Comparison of ENCODE assay signal across 23 cellular contexts in the genomic region with DNA sequence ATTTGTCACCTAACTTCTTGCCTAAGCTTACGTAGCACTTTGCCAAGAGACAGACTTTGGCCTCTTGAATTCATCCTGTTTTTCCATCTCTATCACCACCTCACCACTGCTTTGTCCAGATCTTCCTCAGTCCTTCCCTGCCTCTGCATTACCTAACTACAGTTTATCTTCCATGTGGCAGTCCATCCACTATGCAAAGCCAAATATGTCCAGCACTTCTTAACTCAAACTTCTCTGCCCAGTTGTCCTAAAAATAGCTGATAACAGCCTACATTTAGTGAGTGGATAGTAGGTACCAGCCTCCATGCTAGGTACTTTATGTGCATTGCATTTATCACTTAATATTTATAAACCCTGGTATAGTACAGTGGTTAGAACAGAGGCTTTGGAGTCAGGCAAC.
"Had no signal": no experiment of that assay in that cellular context is flagged by ENCODE, and none has a peak within 500 bp of the region (broad histone marks: within the 10 kb centered on the region; RNA-seq: fewer than 3 reads in every experiment).

No MANE protein-coding gene starts in this region.

- H3K36me3 ChIP-seq: breast epithelium, cardiac muscle cell had no signal

- H3K27ac ChIP-seq: ascending aorta, breast epithelium, cardiac muscle cell, coronary artery, dorsolateral prefrontal cortex had no signal

- DNase-seq: activated CD4-positive, alpha-beta memory T cell treated with anti-CD3 and anti-CD28 coated beads for 36 hours; activated CD4-positive, alpha-beta T cell treated with anti-CD3 and anti-CD28 coated beads for 36 hours; activated CD4-positive, alpha-beta T cell treated with anti-CD3 and anti-CD28 coated beads, Interleukin-2, amount 10 ng/mL, durations not matched to agents 24 days and 14 days; activated CD4-positive, CD25-positive, alpha-beta regulatory T cell; activated CD4-positive, CD25-positive, alpha-beta regulatory T cell treated with anti-CD3 and anti-CD28 coated beads, Interleukin-2, amount 50 U/mL, for 72 hours; activated CD8-positive, alpha-beta memory T cell treated with anti-CD3 and anti-CD28 coated beads, Interleukin-2, amount 10 ng/mL, durations not matched to agents 7 days and 5 days; activated CD8-positive, alpha-beta memory T cell treated with anti-CD3 and anti-CD28 coated beads, Interleukin-2, amount 50 U/mL, for 4 hours; activated CD8-positive, alpha-beta T cell treated with anti-CD3 and anti-CD28 coated beads, Interleukin-2, amount 10 ng/mL, durations not matched to agents 7 days and 5 days; activated effector memory CD4-positive, alpha-beta T cell treated with anti-CD3 and anti-CD28 coated beads, Interleukin-2, amount 50 U/mL, for 16 hours; activated naive CD4-positive, alpha-beta T cell treated with anti-CD3 and anti-CD28 coated beads for 36 hours; activated naive CD8-positive, alpha-beta T cell treated with anti-CD3 and anti-CD28 coated beads, Interleukin-2, amount 10 ng/mL, durations not matched to agents 7 days and 5 days; activated T-cell treated with anti-CD3 and anti-CD28 coated beads, Interleukin-2, amount 50 U/mL, for 1 hour; activated T-cell treated with anti-CD3 and anti-CD28 coated beads, Interleukin-2, amount 50 U/mL, for 48 hours; dorsolateral prefrontal cortex; effector memory CD4-positive, alpha-beta T cell; endodermal cell; foreskin fibroblast; T-helper 2 cell had no signal

- H3K4me1 ChIP-seq: breast epithelium had no signal

- H3K9me3 ChIP-seq: ascending aorta, breast epithelium had no signal

- H3K4me3 ChIP-seq: ascending aorta, breast epithelium, cardiac muscle cell, coronary artery, dorsolateral prefrontal cortex had no signal

- ATAC-seq: activated CD4-positive, alpha-beta T cell treated with anti-CD3 and anti-CD28 coated beads for 36 hours; activated CD8-positive, alpha-beta memory T cell treated with anti-CD3 and anti-CD28 coated beads, Interleukin-2, amount 10 ng/mL, durations not matched to agents 7 days and 5 days; activated CD8-positive, alpha-beta T cell treated with anti-CD3 and anti-CD28 coated beads, Interleukin-2, amount 10 ng/mL, durations not matched to agents 7 days and 5 days; esophagus mucosa had no signal

- H3K27me3 ChIP-seq: ascending aorta, breast epithelium, cardiac muscle cell, dorsolateral prefrontal cortex had no signal
